ENCODE assay signal across 1 cellular context in genomic region chr15:49622561-49622960, GRCh38.
TF ChIP-seq lines count a peak whose summit lies in the region.

No MANE protein-coding gene starts in this region.

TF ChIP-seq in A549, 52 proteins besides CTCF, POLR2A, EP300 and RAD21:
- TF ChIP-seq REST (IDR thresholded peaks at IDR 0.05) (no peak), HOXB5 (CRISPR knock-in tag; IDR thresholded peaks at IDR 0.05) (no peak), HES2 (IDR thresholded peaks at IDR 0.05) (no peak), RFX5 (IDR thresholded peaks at IDR 0.05) (no peak), PHF8 (IDR thresholded peaks at IDR 0.05; ENCODE audit: borderline replicate concordance, low read depth) (no peak)
